ENCODE assay signal across 8 cellular contexts in the genomic region with DNA sequence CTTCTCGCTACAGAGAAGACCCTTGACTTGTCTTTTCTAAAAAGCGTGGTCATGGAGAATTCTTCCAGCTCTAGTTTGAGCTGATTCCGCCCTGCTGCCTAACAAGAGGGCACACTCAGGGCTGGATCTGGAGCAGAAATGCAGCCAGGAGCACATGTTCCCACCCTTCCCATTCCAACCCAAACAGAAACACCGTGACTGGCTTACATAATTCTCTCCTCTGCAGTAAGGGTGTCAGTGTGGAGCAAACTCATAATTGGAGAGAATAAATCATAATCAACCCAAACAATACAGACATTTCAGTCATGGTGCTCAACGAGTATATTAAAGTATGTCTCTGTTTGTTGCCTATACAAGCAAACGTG. TPM values are rescaled to one million over a fixed set of nuclear protein-coding genes. Genes with fewer than 3 reads are reported as not detected.
A peak's percentile ranks its signal among the peaks of the same experiment; 100 is the strongest.
DNase-seq lines count a peak whose midpoint lies in the region; ATAC-seq and TF ChIP-seq lines count a peak whose summit lies in the region.
"Had no signal": no experiment of that assay in that cellular context is flagged by ENCODE, and none has a peak within 500 bp of the region (broad histone marks: within the 10 kb centered on the region; RNA-seq: fewer than 3 reads in every experiment).

No MANE protein-coding gene starts in this region.

- no peak for TF ChIP-seq CTCF in esophagus squamous epithelium (IDR thresholded peaks at IDR 0.05)
- TF ChIP-seq CTCF in type B pancreatic cell (conservative IDR thresholded peaks at IDR 0.05): no peak

- no peaks in the 10 kb centered on the region for H3K9me3 Mint-ChIP-seq in type B pancreatic cell

- H3K4me1 ChIP-seq in esophagus squamous epithelium (peaks cover 37 to 89% (median 41%) of the 10 kb centered on the region in 3 donors), mesodermal cell (ENCODE audit: control insufficient read depth, insufficient read depth, low read length, poor library complexity, severe bottlenecking) (peaks cover 14% of the 10 kb centered on the region)

- ATAC-seq in HG02981 (IDR thresholded peaks at IDR 0.05; ENCODE audit: unreplicated experiment) (no peak), GM19035 (IDR thresholded peaks at IDR 0.05; ENCODE audit: unreplicated experiment) (no peak)

- H3K4me3 ChIP-seq in esophagus squamous epithelium: peak overlapping the region in 3 of 4 donors; percentile 19 to 46 (median 24)
- H3K4me3 ChIP-seq in mesodermal cell (ENCODE audit: extremely low read depth, insufficient read depth, low read length, poor library complexity, severe bottlenecking): no peak overlapping the region

- intact Hi-C loops in esophagus squamous epithelium (cut with DNase I): loop anchor here (5.0 kb wide), 1 partner anchor 67 kb away; a partner anchor contains a TSS

- DNase-seq in esophagus squamous epithelium (lab: John Stamatoyannopoulos, UW): no peak
- no peak for DNase-seq in type B pancreatic cell (ENCODE audit: extremely low spot score, unreplicated experiment)
- DNase-seq in stimulated activated CD4-positive, alpha-beta T cell treated with anti-CD3 and anti-CD28 coated beads, Interleukin-4, amount 100 ng/mL, for 1 hour: no peak

- H3K4me3 Mint-ChIP-seq in type B pancreatic cell: peak overlapping the region; percentile 73

- no peaks in the 10 kb centered on the region for H3K36me3 Mint-ChIP-seq in type B pancreatic cell

- H3K27me3 ChIP-seq in esophagus squamous epithelium: no peaks in the 10 kb centered on the region

- peak overlapping the region; percentile 41 for H3K27ac Mint-ChIP-seq in type B pancreatic cell

- TF ChIP-seq POLR2A in esophagus squamous epithelium (IDR thresholded peaks at IDR 0.05): no peak

- H3K36me3 ChIP-seq in esophagus squamous epithelium: peaks cover 0 to 22% (median 12%) of the 10 kb centered on the region in 3 donors
- peaks cover 1% of the 10 kb centered on the region for H3K36me3 ChIP-seq in mesodermal cell (ENCODE audit: control insufficient read depth, insufficient read depth, low read length)

- peak overlapping the region; percentile 77 for H3K27ac ChIP-seq in angular gyrus (ENCODE audit: low read depth, low read length)
- peak overlapping the region; percentile 32 to 89 (median 64) for H3K27ac ChIP-seq in esophagus squamous epithelium
- H3K27ac ChIP-seq in mesodermal cell (ENCODE audit: low read depth, low read length, severe bottlenecking): peak overlapping the region; percentile 41
- H3K27ac ChIP-seq: HL-60 had no signal

- H3K9me3 ChIP-seq in esophagus squamous epithelium (no peaks in the 10 kb centered on the region), mesodermal cell (ENCODE audit: control insufficient read depth, low read length) (no peaks in the 10 kb centered on the region)

- WGBS in esophagus squamous epithelium, 2 donors: 45 to 57% methylated on average over 6 of the region's 6 CpGs
- WGBS in mesodermal cell (ENCODE audit: insufficient coverage in 2 of 2), 2 experiments: 89 to 95% methylated on average over 4 to 5 of the region's 6 CpGs

- H3K4me1 Mint-ChIP-seq in type B pancreatic cell (ENCODE audit: unreplicated experiment): peaks cover 16% of the 10 kb centered on the region

- no peaks in the 10 kb centered on the region for H3K27me3 Mint-ChIP-seq in type B pancreatic cell

RNA-seq across cellular contexts. Expression of a gene that starts 34.5 kb away (rescaled TPM):
- total RNA-seq in esophagus squamous epithelium (100 to 1,000 TPM in 2 of 4 donors, 10 to 100 TPM in 2; 76.1 to 186 (median 118) TPM), type B pancreatic cell (ENCODE audit: low replicate concordance) (51.8 and 54.1 TPM in 2 replicates)
- polyA plus RNA-seq in mesodermal cell (2013, experiment 1 of 2): 57.3 TPM
- polyA plus RNA-seq in mesodermal cell (2013, experiment 2 of 2): 47.8 TPM

RNA-seq across cellular contexts. Expression of a gene that starts 51.9 kb away (rescaled TPM):
- 10 to 100 TPM; 57.3 to 68.4 (median 65.3) TPM for total RNA-seq in esophagus squamous epithelium
- polyA plus RNA-seq in mesodermal cell (2013, experiment 1 of 2): 85.9 TPM
- 74.7 TPM for polyA plus RNA-seq in mesodermal cell (2013, experiment 2 of 2)
- 112 and 136 TPM in 2 replicates for total RNA-seq in type B pancreatic cell (ENCODE audit: low replicate concordance)
